ENCODE assay signal across 2 cellular contexts in the genomic region with DNA sequence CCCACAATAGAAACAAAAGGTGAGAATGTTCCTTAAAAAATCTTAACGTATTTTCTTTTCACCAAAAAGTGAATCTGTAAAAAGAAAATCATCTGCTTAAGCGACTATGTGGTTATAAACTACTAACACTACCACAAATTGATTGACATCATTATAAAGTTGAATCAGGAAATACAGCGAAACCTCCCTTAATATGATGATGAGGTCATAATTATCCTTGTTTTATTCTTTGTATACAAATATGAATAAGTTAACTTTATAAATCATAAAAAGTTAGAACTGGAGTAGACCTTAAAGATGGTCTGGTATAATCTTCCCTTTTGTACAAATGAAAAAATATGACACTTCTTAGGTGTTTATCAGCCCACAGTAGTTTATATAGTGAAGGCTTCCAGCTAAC.
TF ChIP-seq lines count a peak whose summit lies in the region.

No MANE protein-coding gene starts in this region.

TF ChIP-seq in HEK293, 187 proteins besides CTCF, POLR2A, EP300 and RAD21 (continued from another document):
- TF ChIP-seq, protein P1, sequence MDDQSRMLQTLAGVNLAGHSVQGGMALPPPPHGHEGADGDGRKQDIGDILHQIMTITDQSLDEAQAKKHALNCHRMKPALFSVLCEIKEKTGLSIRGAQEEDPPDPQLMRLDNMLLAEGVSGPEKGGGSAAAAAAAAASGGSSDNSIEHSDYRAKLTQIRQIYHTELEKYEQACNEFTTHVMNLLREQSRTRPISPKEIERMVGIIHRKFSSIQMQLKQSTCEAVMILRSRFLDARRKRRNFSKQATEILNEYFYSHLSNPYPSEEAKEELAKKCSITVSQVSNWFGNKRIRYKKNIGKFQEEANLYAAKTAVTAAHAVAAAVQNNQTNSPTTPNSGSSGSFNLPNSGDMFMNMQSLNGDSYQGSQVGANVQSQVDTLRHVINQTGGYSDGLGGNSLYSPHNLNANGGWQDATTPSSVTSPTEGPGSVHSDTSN (CRISPR knock-in tag; IDR thresholded peaks at IDR 0.05), result no peak
- TF ChIP-seq ZFP37 (tag by site-specific recombination; IDR thresholded peaks at IDR 0.05), result no peak
- TF ChIP-seq, protein P2, sequence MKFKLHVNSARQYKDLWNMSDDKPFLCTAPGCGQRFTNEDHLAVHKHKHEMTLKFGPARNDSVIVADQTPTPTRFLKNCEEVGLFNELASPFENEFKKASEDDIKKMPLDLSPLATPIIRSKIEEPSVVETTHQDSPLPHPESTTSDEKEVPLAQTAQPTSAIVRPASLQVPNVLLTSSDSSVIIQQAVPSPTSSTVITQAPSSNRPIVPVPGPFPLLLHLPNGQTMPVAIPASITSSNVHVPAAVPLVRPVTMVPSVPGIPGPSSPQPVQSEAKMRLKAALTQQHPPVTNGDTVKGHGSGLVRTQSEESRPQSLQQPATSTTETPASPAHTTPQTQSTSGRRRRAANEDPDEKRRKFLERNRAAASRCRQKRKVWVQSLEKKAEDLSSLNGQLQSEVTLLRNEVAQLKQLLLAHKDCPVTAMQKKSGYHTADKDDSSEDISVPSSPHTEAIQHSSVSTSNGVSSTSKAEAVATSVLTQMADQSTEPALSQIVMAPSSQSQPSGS (tag by site-specific recombination; IDR thresholded peaks at IDR 0.05; ENCODE audit: low read depth), result peak; percentile 68
- no peak for TF ChIP-seq ZFP3 (tag by site-specific recombination; IDR thresholded peaks at IDR 0.05; ENCODE audit: low read depth)
TF ChIP-seq in HEK293: peak in this region for 1.

TF ChIP-seq in GM12878, 131 proteins besides CTCF, POLR2A, EP300 and RAD21 (continued from another document):
- TF ChIP-seq ZNF274 (IDR thresholded peaks at IDR 0.05; ENCODE audit: insufficient read depth, insufficient read length) (no peak), ZBTB33 (IDR thresholded peaks at IDR 0.05) (no peak), ATF7 (IDR thresholded peaks at IDR 0.05; ENCODE audit: low read depth) (peak; percentile 64)
TF ChIP-seq in GM12878: peak in this region for 1.
